Comparison of ENCODE assay signal across 8 cellular contexts in genomic region chr19:45768644-45769053, GRCh38. TPM values are rescaled to one million over a fixed set of nuclear protein-coding genes. Genes with fewer than 3 reads are reported as not detected.
DNase-seq lines count a peak whose midpoint lies in the region; ATAC-seq and TF ChIP-seq lines count a peak whose summit lies in the region.

No MANE protein-coding gene starts in this region.

- H3K27ac ChIP-seq in brain microvascular endothelial cell = peak overlapping the region; percentile 70
- peak overlapping the region; percentile 96 for H3K27ac ChIP-seq in layer of hippocampus (ENCODE audit: low read depth, low read length)
- H3K27ac ChIP-seq in substantia nigra (ENCODE audit: low read depth, low read length, poor library complexity, severe bottlenecking) = peak overlapping the region; percentile 91

- H3K4me3 ChIP-seq in brain microvascular endothelial cell (ENCODE audit: low read depth, low read length) = peak overlapping the region; percentile 79

- no peaks in the 10 kb centered on the region for H3K27me3 ChIP-seq in brain microvascular endothelial cell (replicated peaks)
- peaks cover 3% of the 10 kb centered on the region for H3K27me3 ChIP-seq in layer of hippocampus (ENCODE audit: control insufficient read depth, insufficient read depth, low read length)

- in situ Hi-C loops in brain microvascular endothelial cell (cut with HindIII; ENCODE audit: low pct_ligation_motif_present, low sequenced_read_pairs) = no loop called here

- no peak for TF ChIP-seq CTCF in brain microvascular endothelial cell (IDR thresholded peaks at IDR 0.05; ENCODE audit: low read depth, low read length, missing control alignments)

- DNase-seq in NCI-H748 (lab: John Stamatoyannopoulos, UW; ENCODE audit: unreplicated experiment) = peak; percentile 65
- no peak for DNase-seq in NCI-H748 treated with DMSO at 0.1 percent for 48 hours (lab: John Stamatoyannopoulos, UW)
- peak; percentile 50 for DNase-seq in RPMI7951 (ENCODE audit: low read depth)
- DNase-seq in brain microvascular endothelial cell = peak; percentile 22
- DNase-seq in substantia nigra (lab: John Stamatoyannopoulos, UW) = peak in 5 of 49 donors; percentile 29 to 49 (median 35)

- ATAC-seq in HG02759 (IDR thresholded peaks at IDR 0.05; ENCODE audit: unreplicated experiment) (no peak), esophagus mucosa (no peak)

- H3K36me3 ChIP-seq in brain microvascular endothelial cell (replicated peaks) = no peaks in the 10 kb centered on the region

RNA-seq across cellular contexts. Expression of gene SIX5, which starts 0.4 kb away (rescaled TPM):
- 5.6 and 6.4 TPM in 2 replicates for total RNA-seq in RPMI7951 (2014; rRNA removed; shearing (Covaris generic))
- total RNA-seq in esophagus mucosa = 8.8 TPM

RNA-seq across cellular contexts. Expression of gene DMPK, which starts 13.6 kb away (rescaled TPM):
- total RNA-seq in RPMI7951 (2014; rRNA removed; shearing (Covaris generic)) = 9.3 and 11.1 TPM in 2 replicates
- 15.5 TPM for total RNA-seq in esophagus mucosa

RNA-seq across cellular contexts. Expression of gene DMWD, which starts 24.0 kb away (rescaled TPM):
- 14.2 and 20.6 TPM in 2 replicates for total RNA-seq in RPMI7951 (2014; rRNA removed; shearing (Covaris generic))
- 17.4 TPM for total RNA-seq in esophagus mucosa

RNA-seq across cellular contexts. Expression of gene MEIOSIN, which starts 35.4 kb away (rescaled TPM):
- total RNA-seq in RPMI7951 (2014; rRNA removed; shearing (Covaris generic)) = 0.10 TPM in 1 of 2 replicates, not detected in the other
- not detected for total RNA-seq in esophagus mucosa

RNA-seq across cellular contexts. Expression of gene FBXO46, which starts 38.0 kb away (rescaled TPM):
- total RNA-seq in RPMI7951 (2014; rRNA removed; shearing (Covaris generic)) = 3.2 and 5.3 TPM in 2 replicates
- 30.3 TPM for total RNA-seq in esophagus mucosa
